ENCODE assay signal across 1 cellular context in genomic region chr3:49553690-49554634, GRCh38.
TF ChIP-seq lines count a peak whose summit lies in the region.

BSN (plus strand) TSS chr3:49554477; CDS start chr3:49554603, 126 bp downstream.

TF ChIP-seq in HEK293, 187 proteins besides CTCF, POLR2A, EP300 and RAD21 (continued from another document and continues in another):
- 0 out of 2 replicates have a peak, but pooled peaks have one; percentile 9 for TF ChIP-seq GLIS1 (tag by site-specific recombination; IDR thresholded peaks at IDR 0.05)
- TF ChIP-seq YY2 (tag by site-specific recombination; IDR thresholded peaks at IDR 0.05), result no peak
- no peak for TF ChIP-seq ZNF23 (tag by site-specific recombination; IDR thresholded peaks at IDR 0.05; ENCODE audit: borderline replicate concordance)
- no peak for TF ChIP-seq ZNF830 (tag by site-specific recombination; IDR thresholded peaks at IDR 0.05; ENCODE audit: low read depth)
- TF ChIP-seq ZNF391 (tag by site-specific recombination; IDR thresholded peaks at IDR 0.05; ENCODE audit: borderline replicate concordance, low read depth), result 0 out of 2 replicates have a peak, but pooled peaks have one; percentile 31
- TF ChIP-seq ZNF701 (tag by site-specific recombination; IDR thresholded peaks at IDR 0.05), result no peak
- no peak for TF ChIP-seq ZNF488 (tag by site-specific recombination; IDR thresholded peaks at IDR 0.05)
- TF ChIP-seq ZNF560 (tag by site-specific recombination; IDR thresholded peaks at IDR 0.05; ENCODE audit: borderline replicate concordance), result no peak
- TF ChIP-seq ZNF639 (tag by site-specific recombination; IDR thresholded peaks at IDR 0.05), result no peak
- no peak for TF ChIP-seq YY1 (tag by site-specific recombination; IDR thresholded peaks at IDR 0.05)
- TF ChIP-seq ZNF292 (tag by site-specific recombination; IDR thresholded peaks at IDR 0.05; ENCODE audit: borderline replicate concordance, low read depth), result no peak
- peak; percentile 8; the same call in 1 of the 2 replicates for TF ChIP-seq ZNF629 (tag by site-specific recombination; IDR thresholded peaks at IDR 0.05)
- TF ChIP-seq PRDM4 (tag by site-specific recombination; IDR thresholded peaks at IDR 0.05), result no peak
- peak; percentile 96 for TF ChIP-seq ZNF335 (tag by site-specific recombination; conservative IDR thresholded peaks at IDR 0.05)
- no peak for TF ChIP-seq GLI2 (tag by site-specific recombination; IDR thresholded peaks at IDR 0.05; ENCODE audit: borderline replicate concordance, low read depth)
- peak; percentile 94 for TF ChIP-seq ZNF18 (tag by site-specific recombination; IDR thresholded peaks at IDR 0.05)
- no peak for TF ChIP-seq ZNF596 (tag by site-specific recombination; IDR thresholded peaks at IDR 0.05)
- no peak for TF ChIP-seq ZSCAN16 (tag by site-specific recombination; IDR thresholded peaks at IDR 0.05)
- no peak for TF ChIP-seq ZNF571 (tag by site-specific recombination; IDR thresholded peaks at IDR 0.05)
- no peak for TF ChIP-seq ZSCAN23 (tag by site-specific recombination; IDR thresholded peaks at IDR 0.05)
- peak; percentile 59 for TF ChIP-seq ZIC2 (tag by site-specific recombination; IDR thresholded peaks at IDR 0.05)
- TF ChIP-seq ZBTB1 (tag by site-specific recombination; IDR thresholded peaks at IDR 0.05), result no peak
- TF ChIP-seq REST (tag by site-specific recombination; IDR thresholded peaks at IDR 0.05), result no peak
- no peak for TF ChIP-seq ZNF354C (tag by site-specific recombination; IDR thresholded peaks at IDR 0.05; ENCODE audit: borderline replicate concordance, low read depth)
- TF ChIP-seq MEIS1 (CRISPR knock-in tag; IDR thresholded peaks at IDR 0.05; ENCODE audit: borderline replicate concordance), result no peak
- no peak for TF ChIP-seq ZNF837 (tag by site-specific recombination; IDR thresholded peaks at IDR 0.05)
- TF ChIP-seq ZNF302 (tag by site-specific recombination; IDR thresholded peaks at IDR 0.05; ENCODE audit: low read depth), result no peak
- TF ChIP-seq ZNF148 (tag by site-specific recombination; IDR thresholded peaks at IDR 0.05; ENCODE audit: borderline replicate concordance), result no peak
- no peak for TF ChIP-seq ZNF223 (tag by site-specific recombination; IDR thresholded peaks at IDR 0.05)
- no peak for TF ChIP-seq GLIS2 (tag by site-specific recombination; IDR thresholded peaks at IDR 0.05)
- no peak for TF ChIP-seq ZNF518A (tag by site-specific recombination; conservative IDR thresholded peaks at IDR 0.05; ENCODE audit: low read depth)
- peak; percentile 86 for TF ChIP-seq ZBTB20 (tag by site-specific recombination; IDR thresholded peaks at IDR 0.05)
- 0 out of 2 replicates have a peak, but pooled peaks have one; percentile 17 for TF ChIP-seq SP7 (tag by site-specific recombination; IDR thresholded peaks at IDR 0.05)
- TF ChIP-seq ZSCAN4 (tag by site-specific recombination; IDR thresholded peaks at IDR 0.05), result no peak
- no peak for TF ChIP-seq ZNF2 (tag by site-specific recombination; IDR thresholded peaks at IDR 0.05)
- no peak for TF ChIP-seq ZNF654 (tag by site-specific recombination; IDR thresholded peaks at IDR 0.05; ENCODE audit: low read depth)
- TF ChIP-seq HOXA7 (CRISPR knock-in tag; IDR thresholded peaks at IDR 0.05; ENCODE audit: borderline replicate concordance), result no peak
- TF ChIP-seq HIC1 (tag by site-specific recombination; IDR thresholded peaks at IDR 0.05), result no peak
